ENCODE assay signal across 1 cellular context in the genomic region with DNA sequence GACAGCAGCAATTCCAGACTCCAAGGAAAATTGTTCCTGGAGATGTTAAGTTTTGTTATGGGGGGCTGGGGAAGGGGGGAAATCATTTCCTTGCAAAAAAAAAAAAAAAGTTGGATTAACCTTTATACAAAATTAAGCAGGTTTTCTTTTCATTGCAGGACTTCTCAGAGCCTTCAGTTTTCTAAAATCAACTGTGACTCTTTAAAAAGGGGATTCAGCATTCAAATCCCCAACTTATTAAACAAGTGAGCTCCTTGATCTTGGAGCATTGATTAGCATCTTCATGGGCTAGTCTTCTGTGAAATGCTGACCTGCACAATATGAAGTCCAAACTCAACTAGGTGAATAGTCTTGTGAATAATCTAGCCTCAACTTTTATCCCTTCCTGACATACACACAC.
TF ChIP-seq lines count a peak whose summit lies in the region.

No MANE protein-coding gene starts in this region.

TF ChIP-seq in HEK293, 187 proteins besides CTCF, POLR2A, EP300 and RAD21 (continued from another document):
- TF ChIP-seq ZNF184 (tag by site-specific recombination; IDR thresholded peaks at IDR 0.05): no peak
